8 cellular contexts compared by ENCODE assay signal in genomic region chr17:3723556-3724372, GRCh38. TPM values are rescaled to one million over a fixed set of nuclear protein-coding genes. Genes with fewer than 3 reads are reported as not detected.
A peak's percentile ranks its signal among the peaks of the same experiment; 100 is the strongest.
DNase-seq lines count a peak whose midpoint lies in the region; ATAC-seq, FAIRE-seq and TF ChIP-seq lines count a peak whose summit lies in the region.

Gene HASPIN (plus strand): TSS chr17:3723903. CDS start chr17:3723936, 33 bp downstream.

- H3K9me3 ChIP-seq in H1 (ENCODE audit: insufficient read depth in 2 of 2, low read depth in 1 of 2, low read length in 1 of 2): no peaks in the 10 kb centered on the region

- ATAC-seq in GM19467 (IDR thresholded peaks at IDR 0.05; ENCODE audit: unreplicated experiment): peak; percentile 76

- peak within 1 kb of the TSS; percentile 96 for H2BK5ac ChIP-seq in H1 (ENCODE audit: low read depth, low read length)

- peaks cover 12% of the 10 kb centered on the region for H3K79me1 ChIP-seq in H1 (ENCODE audit: low read depth, low read length)

- H2BK12ac ChIP-seq in H1 (ENCODE audit: low read depth, low read length): no peak within 1 kb of the TSS

- H2AK5ac ChIP-seq in H1 (ENCODE audit: low read depth, low read length): no peak within 1 kb of the TSS

- H3K4me1 ChIP-seq in H1 (replicated peaks in 1 of 4; ENCODE audit: control insufficient read depth in 3 of 4, insufficient read depth in 4 of 4, low read length in 3 of 4): peaks cover 0 to 13% (median 8%) of the 10 kb centered on the region in 4 experiments; a peak in 4 of 7 replicates

- peaks cover 12% of the 10 kb centered on the region for H3K23me2 ChIP-seq in H1 (ENCODE audit: low read depth, low read length)

- no peak for FAIRE-seq in H1 (lab: Jason Lieb, UNC)

- peak; percentile 88 to 89 for TF ChIP-seq POLR2A in H1 (IDR thresholded peaks at IDR 0.05; ENCODE audit: control extremely low read depth in 1 of 2, low read depth in 2 of 2, low read length in 2 of 2)

- H3K23ac ChIP-seq in H1 (ENCODE audit: insufficient read length): no peak within 1 kb of the TSS

- peak within 1 kb of the TSS; percentile 95; the same call in 1 of the 2 replicates for H2BK15ac ChIP-seq in H1 (ENCODE audit: low read length)

- H2BK20ac ChIP-seq in H1 (ENCODE audit: low read length): no peak within 1 kb of the TSS

- no peak within 1 kb of the TSS for H2BK120ac ChIP-seq in H1 (replicated peaks; ENCODE audit: low read depth, low read length)

- peak within 1 kb of the TSS; percentile 92 to 93 for H3K4me2 ChIP-seq in H1 (ENCODE audit: insufficient read depth in 1 of 2, low read depth in 2 of 2, low read length in 2 of 2)

- peak within 1 kb of the TSS; percentile 71 for H3K27ac ChIP-seq in H1 (ENCODE audit: low read depth, low read length)

- H3K14ac ChIP-seq in H1 (ENCODE audit: insufficient read length): no peak within 1 kb of the TSS

- H3K4ac ChIP-seq in H1 (replicated peaks; ENCODE audit: insufficient read length, low read depth, low read length): peak within 1 kb of the TSS; percentile 24

- H3K79me2 ChIP-seq in H1 (ENCODE audit: control insufficient read depth in 1 of 2, insufficient read depth in 2 of 2, low read length in 2 of 2): peaks cover 10 to 42% of the 10 kb centered on the region in 2 experiments

- WGBS in H1 (ENCODE audit: extremely low coverage in 1 of 2, insufficient coverage in 1 of 2, insufficient read length in 1 of 2, insufficient replicate concordance in 2 of 2, low coverage in 1 of 2, low lambda C conversion rate in 2 of 2, missing lambda C conversion rate in 1 of 2), 2 experiments: 1% methylated on average over 71 of the region's 98 CpGs; no CpG with 5 or more reads in 1 of the 2 experiments

- DNase-seq in COLO668 (lab: John Stamatoyannopoulos, UW; ENCODE audit: unreplicated experiment) (peak; percentile 90), HS-5 (ENCODE audit: low read depth) (peak; percentile 69), NOMO-1 (lab: John Stamatoyannopoulos, UW; ENCODE audit: unreplicated experiment in 2 of 2) (peak; percentile 73 to 88), H1 (ENCODE audit: low read depth in 1 of 2, low spot score in 2 of 2) (peak; percentile 70 to 95), mesenteric fat pad (ENCODE audit: low spot score) (peak; percentile 97)
- peak; percentile 85 to 91 (median 86) for DNase-seq in activated CD8-positive, alpha-beta memory T cell treated with anti-CD3 and anti-CD28 coated beads for 48 hours (ENCODE audit: low read depth in 2 of 3, low spot score in 2 of 3)
- DNase-seq in stimulated activated CD8-positive, alpha-beta memory T cell treated with anti-CD3 and anti-CD28 coated beads, Interleukin-15, amount 100 ng/mL, for 24 hours (ENCODE audit: low read depth): peak; percentile 90

- POLR2A ChIA-PET in H1 (lab: Charles Lee; ENCODE audit: partially characterized antibody): interaction anchor here (0.6 to 3.9 kb wide), 18 partner anchors 8 to 121 kb away, joined by 3 to 15 read pairs (median 5); partner anchors contain the start of genes EMC6, P2RX5 and TAX1BP3

- H4K91ac ChIP-seq in H1 (replicated peaks; ENCODE audit: insufficient read length, low read length): peak within 1 kb of the TSS; percentile 91

- H2AFZ ChIP-seq in H1 (ENCODE audit: low read length): peak within 1 kb of the TSS; percentile 58

- peaks cover 4 to 18% of the 10 kb centered on the region in 2 experiments for H4K20me1 ChIP-seq in H1 (replicated peaks in 1 of 2; ENCODE audit: control insufficient read depth in 1 of 2, insufficient read depth in 2 of 2, low read length in 2 of 2)

- TF ChIP-seq CTCF in H1 (IDR thresholded peaks at IDR 0.05; ENCODE audit: control extremely low read depth in 1 of 3, insufficient read depth in 1 of 3, low read depth in 1 of 3, low read length in 3 of 3): peak in 2 of 3 experiments; percentile 4 to 17; a peak in 2 of 4 replicates

- peak within 1 kb of the TSS; percentile 97 for H4K8ac ChIP-seq in H1 (ENCODE audit: extremely low read depth, insufficient read depth, low read length)

- TF ChIP-seq EP300 in H1 (IDR thresholded peaks at IDR 0.05; ENCODE audit: borderline replicate concordance in 1 of 2, low read depth in 2 of 2, low read length in 2 of 2): no peak

- CTCF ChIA-PET in H1 (lab: Charles Lee; ENCODE audit: partially characterized antibody): interaction anchor here (0.6 to 9.3 kb wide), 15 partner anchors 9 to 281 kb away, joined by 3 to 72 read pairs (median 4); partner anchors contain the start of gene NCBP3

- H4K5ac ChIP-seq in H1 (ENCODE audit: insufficient read length, low read depth, low read length): peak within 1 kb of the TSS; percentile 96

- H3K9ac ChIP-seq in H1 (replicated peaks in 1 of 4; ENCODE audit: extremely low read depth in 1 of 4, low read depth in 3 of 4, low read length in 3 of 4): peak within 1 kb of the TSS; percentile 84 to 97 (median 93)

- H3K36me3 ChIP-seq in H1 (ENCODE audit: control insufficient read depth in 2 of 4, insufficient read depth in 4 of 4, low read length in 3 of 4): peaks cover 8 to 36% (median 11%) of the 10 kb centered on the region in 4 experiments

- peak within 1 kb of the TSS; percentile 95 for H3K18ac ChIP-seq in H1 (ENCODE audit: extremely low read depth, low read length)

- no peak for TF ChIP-seq RAD21 in H1 (IDR thresholded peaks at IDR 0.05 in 1 of 2, conservative IDR thresholded peaks at IDR 0.05 in 1 of 2; ENCODE audit: low read depth in 2 of 2, low read length in 2 of 2)

- H3K27me3 ChIP-seq in H1 (replicated peaks in 1 of 4; ENCODE audit: control insufficient read depth in 3 of 4, extremely low read depth in 1 of 4, insufficient read depth in 3 of 4, low read length in 3 of 4): no peaks in the 10 kb centered on the region

- H3K56ac ChIP-seq in H1 (replicated peaks; ENCODE audit: insufficient read length, low read depth, low read length): peak within 1 kb of the TSS; percentile 77

- H3K4me3 ChIP-seq in H1 (ENCODE audit: extremely low read depth in 1 of 4, insufficient read depth in 2 of 4, low read depth in 3 of 4, low read length in 4 of 4): peak within 1 kb of the TSS; percentile 67 to 84 (median 75)

TF ChIP-seq in H1, 55 proteins besides CTCF, POLR2A, EP300 and RAD21 (continues in another document):
- TF ChIP-seq MAX (IDR thresholded peaks at IDR 0.05) (peak; percentile 79), YY1 (IDR thresholded peaks at IDR 0.05; ENCODE audit: low read depth, low read length) (peak; percentile 92), BCL11A (IDR thresholded peaks at IDR 0.05; ENCODE audit: low read depth in 2 of 2, low read length in 2 of 2) (no peak), FOSL1 (IDR thresholded peaks at IDR 0.05; ENCODE audit: insufficient read depth, low read depth, low read length) (peak; percentile 99), MAFK (IDR thresholded peaks at IDR 0.05; ENCODE audit: low read depth, low read length) (no peak), KDM1A (IDR thresholded peaks at IDR 0.05; ENCODE audit: borderline replicate concordance, low read length) (no peak), SIX5 (IDR thresholded peaks at IDR 0.05; ENCODE audit: low read depth, low read length) (no peak), TBP (IDR thresholded peaks at IDR 0.05; ENCODE audit: low read depth, low read length) (peak; percentile 83; the same call in 1 of the 2 replicates), EGR1 (IDR thresholded peaks at IDR 0.05; ENCODE audit: borderline replicate concordance, low read depth, low read length) (peak; percentile 77), CHD2 (IDR thresholded peaks at IDR 0.05; ENCODE audit: low read length) (peak; percentile 98), GABPA (IDR thresholded peaks at IDR 0.05; ENCODE audit: borderline replicate concordance, insufficient read depth, low read length) (0 out of 2 replicates have a peak, but pooled peaks have one; percentile 5), SP1 (IDR thresholded peaks at IDR 0.05; ENCODE audit: low read depth, low read length) (peak; percentile 79; the same call in 1 of the 2 replicates), SAP30 (IDR thresholded peaks at IDR 0.05; ENCODE audit: insufficient read depth, insufficient replicate concordance, low read length) (peak; percentile 69), RBBP5 (IDR thresholded peaks at IDR 0.05; ENCODE audit: borderline replicate concordance, low read depth, low read length) (peak; percentile 88), EZH2 (IDR thresholded peaks at IDR 0.05; ENCODE audit: low read depth, low read length, severe bottlenecking) (no peak), HDAC2 (IDR thresholded peaks at IDR 0.05; ENCODE audit: borderline replicate concordance in 1 of 2, low read depth in 2 of 2, low read length in 2 of 2) (no peak), TEAD4 (IDR thresholded peaks at IDR 0.05; ENCODE audit: low read depth, low read length) (no peak), SRF (IDR thresholded peaks at IDR 0.05; ENCODE audit: low read depth, low read length) (no peak), BACH1 (IDR thresholded peaks at IDR 0.05; ENCODE audit: low read length) (no peak), KDM5A (IDR thresholded peaks at IDR 0.05; ENCODE audit: low read length) (0 out of 2 replicates have a peak, but pooled peaks have one; percentile 47), TAF1 (IDR thresholded peaks at IDR 0.05; ENCODE audit: low read depth, low read length) (peak; percentile 91), NANOG (IDR thresholded peaks at IDR 0.05; ENCODE audit: insufficient read depth, low read depth, low read length, poor library complexity, severe bottlenecking) (no peak), RNF2 (IDR thresholded peaks at IDR 0.05; ENCODE audit: borderline replicate concordance, low read depth, low read length, missing control alignments, poor library complexity, severe bottlenecking) (no peak), ATF3 (IDR thresholded peaks at IDR 0.05; ENCODE audit: insufficient read depth, low read depth, low read length) (no peak)

RNA-seq across cellular contexts. Expression of gene HASPIN, which starts in this region (rescaled TPM):
- 29.4 and 29.5 TPM in 2 replicates for total RNA-seq in H1 (2021; fragmentation: NEBNext Ultra II Directional; extraction: Animal tissue kit (Norgen Biotek cat#: 25700))
- 7.8 and 12.0 TPM in 2 replicates for polyA plus RNA-seq in H1 (2011; rRNA removed)
- 10.7 TPM for polyA plus RNA-seq in H1 (2011; cell fraction: cytosol; rRNA removed)
- 9.1 TPM for polyA plus RNA-seq in H1 (2011; cell fraction: nucleus; rRNA removed)
- 13.2 to 14.6 TPM (median 13.7 TPM) in 4 replicates for polyA plus RNA-seq in H1 (2012, experiment 1 of 2)
- 12.1 TPM for polyA plus RNA-seq in H1 (2012, experiment 2 of 2)
- 15.4 TPM for polyA plus RNA-seq in H1 (2013, experiment 1 of 2)
- 15.4 TPM for polyA plus RNA-seq in H1 (2013, experiment 2 of 2)
- 22.0 and 22.5 TPM in 2 replicates for polyA minus RNA-seq in H1 (2011; rRNA and poly(A)+ RNA removed)
- 20.5 TPM for polyA minus RNA-seq in H1 (2011; cell fraction: cytosol; rRNA and poly(A)+ RNA removed)
- 18.7 TPM for polyA minus RNA-seq in H1 (2011; cell fraction: nucleus; rRNA and poly(A)+ RNA removed)
- total RNA-seq in mesenteric fat pad: 0.16 TPM

Comparison
In these comparisons a context has a peak if more than half of its experiments do, and no peak if none do; other contexts are left out.
1. Peak in every context shown above with its lines: DNase-seq, ATAC-seq, H3K4me3 ChIP-seq and H3K27ac ChIP-seq.
2. RNA of gene HASPIN (total RNA-seq): 29.4 to 29.5 TPM in H1; 0.16 TPM in mesenteric fat pad (single experiment); every median in the first group is over 10 times any median in the second.
3. Peak in DNase-seq in mesenteric fat pad; RNA of the gene not detected or under 1 TPM.